16 cellular contexts compared by ENCODE assay signal in genomic region chr7:134520130-134520529, GRCh38. TPM values are rescaled to one million over a fixed set of nuclear protein-coding genes. Genes with fewer than 3 reads are reported as not detected.
A peak's percentile ranks its signal among the peaks of the same experiment; 100 is the strongest.
DNase-seq lines count a peak whose midpoint lies in the region; ATAC-seq, FAIRE-seq and TF ChIP-seq lines count a peak whose summit lies in the region.
"Had no signal": no experiment of that assay in that cellular context is flagged by ENCODE, and none has a peak within 500 bp of the region (broad histone marks: within the 10 kb centered on the region; RNA-seq: fewer than 3 reads in every experiment).

No MANE protein-coding gene starts in this region.

- no peaks in the 10 kb centered on the region for H3K27me3 ChIP-seq in AG04450 (ENCODE audit: control insufficient read depth, insufficient read depth, low read length)
- no peaks in the 10 kb centered on the region for H3K27me3 ChIP-seq in IMR-90 (ENCODE audit: control insufficient read depth, insufficient read depth, low read length)
- H3K27me3 ChIP-seq in body of pancreas = no peaks in the 10 kb centered on the region

- ATAC-seq in IMR-90 (ENCODE audit: low read depth) (peak; percentile 52), body of pancreas (no peak), left lobe of liver (peak; percentile 31), HG03520 (IDR thresholded peaks at IDR 0.05; ENCODE audit: unreplicated experiment) (no peak), GM19397 (IDR thresholded peaks at IDR 0.05; ENCODE audit: unreplicated experiment) (no peak)
- ATAC-seq: activated T-cell treated with anti-CD3 and anti-CD28 coated beads, Interleukin-2, amount 50 U/mL, for 4 hours had no signal

- H2AK9ac ChIP-seq in IMR-90 (replicated peaks; ENCODE audit: low read depth, low read length, poor library complexity) = no peak overlapping the region

- H2BK5ac ChIP-seq in IMR-90 (ENCODE audit: low read depth, low read length, poor library complexity, severe bottlenecking) = no peak overlapping the region

- no peak overlapping the region for H2AK5ac ChIP-seq in IMR-90 (ENCODE audit: low read depth, low read length)

- BruUV-seq in IMR-90 (replicated peaks; lab: Mats Ljungman, UMichigan) = no TSS peak

- H3K27ac ChIP-seq in AG04450 (ENCODE audit: low read depth, low read length) = no peak overlapping the region
- no peak overlapping the region for H3K27ac ChIP-seq in IMR-90 (ENCODE audit: insufficient read depth, low read length)
- no peak overlapping the region for H3K27ac ChIP-seq in body of pancreas

- no peak overlapping the region for H4K91ac ChIP-seq in IMR-90 (ENCODE audit: insufficient read depth, low read depth, low read length)

- no peak overlapping the region for H3K14ac ChIP-seq in IMR-90 (replicated peaks; ENCODE audit: low read depth, low read length)

- no peak overlapping the region; the same call in 1 of the 2 replicates for H2BK20ac ChIP-seq in IMR-90 (ENCODE audit: low read depth, low read length)

- no peak for TF ChIP-seq POLR2A in IMR-90 (IDR thresholded peaks at IDR 0.05; ENCODE audit: low read depth, low read length)
- no peak for TF ChIP-seq POLR2A in body of pancreas (IDR thresholded peaks at IDR 0.05)

- H2AFZ ChIP-seq in IMR-90 (replicated peaks; ENCODE audit: low read length, poor library complexity) = no peak overlapping the region

- no peak for DNase-seq in AG04450 (ENCODE audit: low read depth, low spot score)
- DNase-seq in IMR-90 = peak; percentile 12
- no peak for DNase-seq in body of pancreas
- no peak for DNase-seq in left lobe of liver (ENCODE audit: low spot score)
- DNase-seq in C1 segment of cervical spinal cord (lab: John Stamatoyannopoulos, UW) = no peak
- DNase-seq in D721Med (ENCODE audit: insufficient read length, low spot score) = no peak
- DNase-seq: activated T-cell treated with anti-CD3 and anti-CD28 coated beads, Interleukin-2, amount 50 U/mL, for 4 hours; amygdala; CD4-positive, alpha-beta memory T cell; NCI-H1048; SHP77 treated with DMSO at 0.1 percent for 48 hours; stimulated activated CD4-positive, alpha-beta T cell treated with anti-CD3 and anti-CD28 coated beads, Interleukin-2, amount 100 ng/mL, for 48 hours; stimulated activated naive CD4-positive, alpha-beta T cell treated with Interleukin-2 at 50 U/mL for 16 hours had no signal

- intact Hi-C loops in IMR-90 (cut with micrococcal nuclease) (loop anchor here (1.0 to 2.0 kb wide), 2 partner anchors 27 to 86 kb away; no protein-coding TSS in a partner anchor), body of pancreas (cut with DNase I) (no loop called here)

- H3K18ac ChIP-seq in IMR-90 (ENCODE audit: low read depth, low read length) = no peak overlapping the region

- POLR2A ChIA-PET in AG04450 (lab: Yijun Ruan, JAX) = no interaction called here
- POLR2A ChIA-PET in IMR-90 (lab: Charles Lee; ENCODE audit: unreplicated experiment) = no interaction called here

- H3K4me1 ChIP-seq in IMR-90 (ENCODE audit: control insufficient read depth, insufficient read depth, low read length) (peaks cover 2% of the 10 kb centered on the region; the same call in 1 of the 2 replicates), body of pancreas (peaks cover 7% of the 10 kb centered on the region)

- H3K9me1 ChIP-seq in IMR-90 (ENCODE audit: insufficient read depth, low read length) = peaks cover 6% of the 10 kb centered on the region

- no peak overlapping the region; a peak in 1 of 4 replicates for H4K8ac ChIP-seq in IMR-90 (ENCODE audit: low read depth in 2 of 2, low read length in 2 of 2)

- no peak for FAIRE-seq in D721Med (lab: Jason Lieb, UNC)

- no peaks in the 10 kb centered on the region for H4K20me1 ChIP-seq in IMR-90 (ENCODE audit: insufficient read depth, low read length)

- TF ChIP-seq CTCF in AG04450 (IDR thresholded peaks at IDR 0.05; ENCODE audit: low read depth, low read length) (peak; percentile 39), IMR-90 (conservative IDR thresholded peaks at IDR 0.05; ENCODE audit: low read depth, low read length) (peak; percentile 36), body of pancreas (IDR thresholded peaks at IDR 0.05) (peak in 4 of 7 experiments; percentile 18 to 43 (median 26)), D721Med (IDR thresholded peaks at IDR 0.05; ENCODE audit: insufficient read depth, missing control alignments) (no peak)

- no peaks in the 10 kb centered on the region for H3K79me1 ChIP-seq in IMR-90 (ENCODE audit: low read depth in 1 of 2, low read length in 2 of 2)

- H3K9ac ChIP-seq in IMR-90 (ENCODE audit: low read depth, low read length) = no peak overlapping the region

- H3K4me2 ChIP-seq in IMR-90 (ENCODE audit: low read depth, low read length) = no peak overlapping the region

- no peak for TF ChIP-seq RAD21 in IMR-90 (IDR thresholded peaks at IDR 0.05; ENCODE audit: low read length)

- no peak overlapping the region for H4K5ac ChIP-seq in IMR-90 (ENCODE audit: low read depth, low read length)

- no peak overlapping the region for H2BK15ac ChIP-seq in IMR-90 (ENCODE audit: low read depth, low read length)

- H3K36me3 ChIP-seq in IMR-90 (ENCODE audit: control insufficient read depth, insufficient read depth, low read length) = no peaks in the 10 kb centered on the region
- H3K36me3 ChIP-seq in body of pancreas (replicated peaks in 1 of 2; ENCODE audit: insufficient read depth in 1 of 2, low read depth in 2 of 2) = no peaks in the 10 kb centered on the region

- H3K56ac ChIP-seq in IMR-90 (ENCODE audit: extremely low read depth, insufficient read depth, low read length) = no peak overlapping the region

- H3K9me3 ChIP-seq in AG04450 (ENCODE audit: control insufficient read depth, insufficient read depth, low read length) (no peaks in the 10 kb centered on the region), IMR-90 (ENCODE audit: control insufficient read depth, insufficient read depth, low read length) (no peaks in the 10 kb centered on the region), body of pancreas (no peaks in the 10 kb centered on the region)

- H3K23ac ChIP-seq in IMR-90 (ENCODE audit: low read depth, low read length) = no peak overlapping the region

- whole genome bisulfite sequencing in IMR-90 (ENCODE audit: extremely low coverage in 2 of 2, insufficient read length in 1 of 2), 2 experiments = no CpG with 5 or more reads among the region's 4 CpGs
- WGBS in body of pancreas, 2 donors = 22 to 26% methylated on average over 4 of the region's 4 CpGs

- dilution Hi-C loops in IMR-90 (cut with HindIII; ENCODE audit: low sequenced_read_pairs, unreplicated experiment) = no loop called here

- H3K4ac ChIP-seq in IMR-90 (ENCODE audit: low read depth, low read length) = no peak overlapping the region

- in situ Hi-C loops in IMR-90 (cut with MboI; ENCODE audit: low sequenced_read_pairs) = no loop called here

- no peak overlapping the region for H2BK120ac ChIP-seq in IMR-90 (ENCODE audit: low read depth, low read length)

- H3K4me3 ChIP-seq in AG04450 (ENCODE audit: low read depth, low read length) = no peak overlapping the region
- no peak overlapping the region for H3K4me3 ChIP-seq in IMR-90 (ENCODE audit: insufficient read depth, low read depth, low read length)
- H3K4me3 ChIP-seq in body of pancreas = no peak overlapping the region

- CTCF ChIA-PET in AG04450 (lab: Charles Lee) = interaction anchor here (0.7 to 1.5 kb wide), 8 partner anchors 12 to 99 kb away, joined by 3 to 8 read pairs (median 4); partner anchors contain the start of gene AKR1B15
- CTCF ChIA-PET in IMR-90 (lab: Yijun Ruan, JAX) = no interaction called here

TF ChIP-seq in IMR-90, 13 proteins besides CTCF, POLR2A, EP300 and RAD21 (continues in another document):
- TF ChIP-seq CEBPB (IDR thresholded peaks at IDR 0.05; ENCODE audit: low read depth, low read length) (no peak), CHD1 (IDR thresholded peaks at IDR 0.05; ENCODE audit: low read depth, low read length) (no peak), RCOR1 (IDR thresholded peaks at IDR 0.05; ENCODE audit: insufficient replicate concordance, low read length) (no peak), MXI1 (IDR thresholded peaks at IDR 0.05; ENCODE audit: borderline replicate concordance, low read depth, low read length) (no peak), FOS (IDR thresholded peaks at IDR 0.05; ENCODE audit: low read depth, low read length) (no peak), USF2 (IDR thresholded peaks at IDR 0.05; ENCODE audit: low read depth, low read length) (no peak), MAZ (IDR thresholded peaks at IDR 0.05; ENCODE audit: borderline replicate concordance, low read depth, low read length) (no peak), ELK1 (IDR thresholded peaks at IDR 0.05; ENCODE audit: borderline replicate concordance, low read depth, low read length) (no peak), SMC3 (IDR thresholded peaks at IDR 0.05; ENCODE audit: low read depth, low read length) (no peak)

RNA-seq across cellular contexts. Expression of gene AKR1B10, which starts 7.2 kb away (rescaled TPM):
- polyA plus RNA-seq in AG04450 (2011; rRNA removed) = 2.2 and 7.3 TPM in 2 replicates
- polyA minus RNA-seq in AG04450 (2011; rRNA and poly(A)+ RNA removed) = 1.0 and 1.4 TPM in 2 replicates
- 0.28 and 0.54 TPM in 2 replicates for total RNA-seq in IMR-90 (2012; rRNA removed)
- 0.32 and 0.49 TPM in 2 replicates for polyA plus RNA-seq in IMR-90 (2012; rRNA removed)
- 0.22 and 0.48 TPM in 2 replicates for polyA plus RNA-seq in IMR-90 (2012; cell fraction: cytosol; rRNA removed)
- 0.15 and 0.48 TPM in 2 replicates for polyA plus RNA-seq in IMR-90 (2012; cell fraction: nucleus; rRNA removed; ENCODE audit: low replicate concordance)
- 10 to 100 TPM in 1 of 2 donors, 1 to 10 TPM in 1; 2.3 to 12.2 TPM for total RNA-seq in body of pancreas
- 3.7 TPM for total RNA-seq in left lobe of liver
- total RNA-seq: CD4-positive, alpha-beta memory T cell had no signal
- polyA plus RNA-seq: CD4-positive, alpha-beta memory T cell had no signal

RNA-seq across cellular contexts. Expression of gene AKR1B15, which starts 28.8 kb away (rescaled TPM):
- polyA plus RNA-seq in AG04450 (2011; rRNA removed) (0.10 TPM in 1 of 2 replicates, not detected in the other), IMR-90 (2012; rRNA removed) (not detected in 2 replicates)
- not detected in 2 replicates for polyA minus RNA-seq in AG04450 (2011; rRNA and poly(A)+ RNA removed)
- total RNA-seq in IMR-90 (2012; rRNA removed) (not detected in 2 replicates), body of pancreas (under 1 TPM in 1 of 2 donors, not detected in 1; 0.52 TPM), left lobe of liver (not detected)
- polyA plus RNA-seq in IMR-90 (2012; cell fraction: cytosol; rRNA removed) = not detected in 2 replicates
- not detected in 2 replicates for polyA plus RNA-seq in IMR-90 (2012; cell fraction: nucleus; rRNA removed; ENCODE audit: low replicate concordance)
- total RNA-seq: activated T-cell treated with anti-CD3 and anti-CD28 coated beads, Interleukin-2, amount 50 U/mL, for 4 hours; CD4-positive, alpha-beta memory T cell; pulmonary artery endothelial cell had no signal
- polyA plus RNA-seq: CD4-positive, alpha-beta memory T cell had no signal

Comparison
In these comparisons a context has a peak if more than half of its experiments do, and no peak if none do; other contexts are left out.
1. ATAC-seq: peak in IMR-90 (single experiment) and left lobe of liver (single experiment); none in body of pancreas (single experiment), HG03520 (single experiment) and GM19397 (single experiment).